12 cellular contexts compared by ENCODE assay signal in the genomic region with DNA sequence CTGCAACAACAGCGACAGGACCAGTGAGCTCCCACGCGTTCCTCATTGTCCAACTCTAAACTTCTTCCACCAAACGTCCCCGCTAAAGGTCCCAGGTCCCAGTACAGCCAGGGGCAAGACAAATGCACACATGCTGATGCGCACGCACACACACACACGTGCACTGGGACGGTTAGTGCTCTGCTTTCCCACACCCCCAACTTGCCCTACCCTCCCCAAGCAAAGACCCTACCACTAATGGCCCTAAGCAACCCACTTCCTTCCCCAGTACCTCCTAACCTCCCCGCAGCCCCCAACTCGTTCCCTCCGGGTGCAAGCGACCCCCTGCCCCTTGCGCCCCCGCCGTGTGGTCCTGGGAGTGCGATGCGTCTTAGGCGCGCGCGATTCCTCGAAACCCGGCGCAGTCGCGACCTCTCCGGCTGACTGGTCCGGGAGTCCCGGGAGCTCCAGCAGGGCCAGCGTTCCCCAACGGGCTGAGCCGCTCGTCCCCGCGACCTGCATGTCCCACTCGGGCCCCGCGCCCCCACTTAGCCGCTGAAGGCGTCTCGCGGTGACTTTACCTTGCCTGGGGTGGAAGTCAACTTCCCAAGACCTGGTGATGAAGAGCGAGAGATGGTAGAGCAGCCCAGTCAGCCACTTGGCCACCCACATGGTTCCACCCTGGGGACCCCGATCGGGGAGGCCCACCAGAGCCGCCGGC.
DNase-seq lines count a peak whose midpoint lies in the region.
"Had no signal": no experiment of that assay in that cellular context is flagged by ENCODE, and none has a peak within 500 bp of the region (broad histone marks: within the 10 kb centered on the region; RNA-seq: fewer than 3 reads in every experiment).

No MANE protein-coding gene starts in this region.

- peak overlapping the region; percentile 85 for H3K9ac ChIP-seq in NT2/D1 (ENCODE audit: insufficient read length, low read depth)

- DNase-seq in D341Med (ENCODE audit: low spot score), result peak; percentile 46
- peak; percentile 16 for DNase-seq in NT2/D1 (ENCODE audit: low read depth, low spot score)
- peak; percentile 3 for DNase-seq in germinal center (ENCODE audit: low spot score)
- no peak for DNase-seq in NCI-H2227 (lab: John Stamatoyannopoulos, UW; ENCODE audit: unreplicated experiment)
- DNase-seq in HuH-7 (ENCODE audit: low spot score), result no peak
- no peak for DNase-seq in NCI-H2081 treated with DMSO at 0.1 percent for 48 hours (lab: John Stamatoyannopoulos, UW)
- no peak for DNase-seq in NCI-H510A (lab: John Stamatoyannopoulos, UW)
- DNase-seq: OCI-M1, uterus had no signal

- H3K4me3 ChIP-seq in NT2/D1 (ENCODE audit: insufficient read length, low read depth), result peak overlapping the region; percentile 85
- peak overlapping the region; percentile 80 for H3K4me3 ChIP-seq in neuron (ENCODE audit: low read length)
- H3K4me3 ChIP-seq: K562, left lung, uterus had no signal

- H3K4me1 ChIP-seq in NT2/D1 (ENCODE audit: insufficient read depth, insufficient read length) (no peaks in the 10 kb centered on the region), neuron (ENCODE audit: insufficient read depth, low read length) (peaks cover 17% of the 10 kb centered on the region)
- H3K4me1 ChIP-seq: left lung, uterus had no signal

- peak overlapping the region; percentile 93 for H2AFZ ChIP-seq in neuron (ENCODE audit: low read depth, low read length)

- H3K27me3 ChIP-seq in NT2/D1 (ENCODE audit: insufficient read depth, insufficient read length) (peaks cover 36% of the 10 kb centered on the region), neuron (ENCODE audit: insufficient read depth, low read length) (peaks cover 6% of the 10 kb centered on the region)
- H3K27me3 ChIP-seq: uterus had no signal

- peaks cover 10% of the 10 kb centered on the region; the same call in 1 of the 2 replicates for H3K9me3 ChIP-seq in NT2/D1 (ENCODE audit: insufficient read depth, low read length)
- H3K9me3 ChIP-seq in neuron (ENCODE audit: low read length), result no peaks in the 10 kb centered on the region
- H3K9me3 ChIP-seq: uterus had no signal

- H3K36me3 ChIP-seq in NT2/D1 (ENCODE audit: insufficient read depth, insufficient read length, low read length), result no peaks in the 10 kb centered on the region
- no peaks in the 10 kb centered on the region for H3K36me3 ChIP-seq in neuron (ENCODE audit: insufficient read depth, low read length)
- H3K36me3 ChIP-seq: left lung, uterus had no signal

Comparison
In these comparisons a context has a peak if more than half of its experiments do, and no peak if none do; other contexts are left out.
1. DNase-seq: peak in D341Med (single experiment), NT2/D1 (single experiment) and germinal center (single experiment); none in NCI-H2227 (single experiment), HuH-7 (single experiment), NCI-H2081 treated with DMSO at 0.1 percent for 48 hours (single experiment) and NCI-H510A (single experiment).